ENCODE assay signal across 8 cellular contexts in the genomic region with DNA sequence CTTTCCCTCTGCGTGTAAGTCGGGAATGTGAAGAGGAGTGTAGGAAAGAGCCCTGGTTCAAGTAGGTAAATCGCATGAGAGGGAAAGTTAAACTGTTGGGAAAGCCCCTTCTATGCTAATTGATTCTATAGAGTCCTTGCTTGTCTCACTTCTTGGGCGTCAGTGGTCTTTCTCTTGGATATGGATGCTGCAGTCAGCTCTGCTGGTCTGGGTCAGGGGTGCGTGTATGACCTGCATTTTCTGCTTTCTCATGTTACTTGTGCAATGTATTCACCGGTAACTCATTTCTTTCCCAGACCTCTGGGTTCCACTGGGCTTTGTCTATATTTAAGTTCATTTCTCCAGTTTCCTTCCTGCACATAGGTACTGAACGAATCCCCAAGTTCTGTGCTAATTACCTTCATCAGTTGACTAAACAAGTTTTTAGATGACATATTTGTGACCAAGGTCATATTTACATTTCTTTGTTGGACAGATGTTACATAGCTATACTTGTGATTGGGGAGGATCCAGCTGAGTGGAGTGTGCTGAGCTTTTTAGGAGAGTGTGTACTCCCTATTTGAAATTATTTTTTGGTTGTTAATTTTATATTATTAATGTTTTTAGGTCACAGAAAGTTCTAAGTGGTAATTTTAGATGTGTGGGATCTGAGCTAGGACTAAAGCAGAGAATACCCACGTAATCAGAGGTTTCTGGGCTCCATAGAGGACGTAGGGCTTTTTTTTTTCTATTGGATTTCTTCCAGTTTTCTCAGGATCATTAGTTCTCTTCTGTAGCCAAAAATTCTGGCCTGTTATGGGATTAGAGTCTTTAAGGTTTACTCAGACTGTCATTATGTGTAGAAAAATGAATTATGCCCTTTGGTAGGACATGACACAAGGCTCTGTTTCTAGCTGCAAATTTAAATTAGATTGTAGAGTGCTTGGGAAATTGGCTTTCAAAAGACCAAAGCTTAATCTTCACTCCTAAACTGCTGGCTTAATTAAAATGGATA. TPM values are rescaled to one million over a fixed set of nuclear protein-coding genes. Genes with fewer than 3 reads are reported as not detected.
DNase-seq lines count a peak whose midpoint lies in the region; ATAC-seq and TF ChIP-seq lines count a peak whose summit lies in the region.

No MANE protein-coding gene starts in this region.

- WGBS in mammary epithelial cell (ENCODE audit: low coverage, missing lambda C conversion rate), result 2% methylated on average over 9 of the region's 9 CpGs
- WGBS in liver, result under 1% methylated on average over 9 of the region's 9 CpGs

- peak overlapping the region; percentile 97 for H3K27ac ChIP-seq in A673 (ENCODE audit: low read depth, low read length, poor library complexity, severe bottlenecking)
- H3K27ac ChIP-seq in OCI-LY7 (ENCODE audit: low read depth, low read length, poor library complexity, severe bottlenecking), result peak overlapping the region; percentile 81
- peak overlapping the region; percentile 96 for H3K27ac ChIP-seq in mammary epithelial cell (ENCODE audit: insufficient read depth, low read depth, low read length)
- H3K27ac ChIP-seq in liver (ENCODE audit: low read depth in 1 of 2, low read length in 2 of 2), result peak overlapping the region; percentile 96 to 98
- peak overlapping the region; percentile 93 for H3K27ac ChIP-seq in temporal lobe (ENCODE audit: low read depth, low read length)

- H3K9ac ChIP-seq in mammary epithelial cell (ENCODE audit: insufficient read depth, low read length) (peak overlapping the region; percentile 99), liver (ENCODE audit: low read depth in 1 of 2, low read length in 2 of 2) (peak overlapping the region; percentile 85 to 93)

- H3K36me3 ChIP-seq in A673 (ENCODE audit: insufficient read depth, low read length, poor library complexity, severe bottlenecking) (peaks cover 12% of the 10 kb centered on the region), OCI-LY7 (ENCODE audit: insufficient read depth, low read length) (peaks cover 45% of the 10 kb centered on the region), mammary epithelial cell (ENCODE audit: insufficient read depth, low read length) (peaks cover 5% of the 10 kb centered on the region), liver (ENCODE audit: control insufficient read depth in 4 of 4, insufficient read depth in 3 of 4, low read depth in 1 of 4, low read length in 3 of 4) (peaks cover 0 to 4% (median 2%) of the 10 kb centered on the region in 4 donors)

- H3K4me2 ChIP-seq in OCI-LY7 (ENCODE audit: low read length) (peak overlapping the region; percentile 71), mammary epithelial cell (ENCODE audit: insufficient read depth, low read depth, low read length) (peak overlapping the region; percentile 97)

- intact Hi-C loops in A673 (cut with micrococcal nuclease; ENCODE audit: unreplicated experiment), result no loop called here
- intact Hi-C loops in OCI-LY7 (cut with micrococcal nuclease; ENCODE audit: unreplicated experiment), result loop anchor here (5.0 kb wide), 2 partner anchors 333 to 533 kb away; a partner anchor contains a TSS
- intact Hi-C loops in mammary epithelial cell (cut with micrococcal nuclease), result no loop called here
- intact Hi-C loops in posterior vena cava (cut with DNase I), result no loop called here

- POLR2A ChIA-PET in A673 (lab: Charles Lee; ENCODE audit: low non-redundant PET), result no interaction called here
- POLR2A ChIA-PET in OCI-LY7 (lab: Charles Lee), result interaction anchor here (0.6 to 7.5 kb wide), 10 partner anchors 10 to 47 kb away, joined by 3 to 64 read pairs (median 3); a partner anchor contains a TSS

- H3K9me3 ChIP-seq in A673 (ENCODE audit: low read depth, low read length, poor library complexity, severe bottlenecking) (no peaks in the 10 kb centered on the region), OCI-LY7 (ENCODE audit: low read length) (no peaks in the 10 kb centered on the region), mammary epithelial cell (replicated peaks; ENCODE audit: insufficient read depth, low read length) (no peaks in the 10 kb centered on the region), liver (ENCODE audit: control insufficient read depth in 4 of 4, low read length in 3 of 4) (no peaks in the 10 kb centered on the region)

- no peak for TF ChIP-seq RAD21 in liver (IDR thresholded peaks at IDR 0.05)

- in situ Hi-C loops in mammary epithelial cell (cut with MboI; ENCODE audit: low sequenced_read_pairs in 2 of 2), result no loop called here

- DNase-seq in A673 (ENCODE audit: low spot score) (peak; percentile 28), GM12865 (ENCODE audit: low read depth) (peak; percentile 58), OCI-LY7 (ENCODE audit: low spot score) (peak; percentile 44), mammary epithelial cell (peak; percentile 57), posterior vena cava (ENCODE audit: low spot score) (no peak)

- CTCF ChIA-PET in A673 (lab: Charles Lee), result interaction anchor here (1.3 kb wide), 1 partner anchor 25 kb away, joined by 3 read pairs; no protein-coding TSS in a partner anchor
- CTCF ChIA-PET in OCI-LY7 (lab: Charles Lee; ENCODE audit: unreplicated experiment), result no interaction called here
- CTCF ChIA-PET in mammary epithelial cell (lab: Charles Lee; ENCODE audit: low non-redundant PET), result interaction anchor here (0.9 kb wide), 1 partner anchor 24 kb away, joined by 4 read pairs; no protein-coding TSS in a partner anchor

- H3K79me2 ChIP-seq in OCI-LY7 (ENCODE audit: insufficient read depth, low read depth, low read length), result peaks cover 86% of the 10 kb centered on the region
- peaks cover 87% of the 10 kb centered on the region for H3K79me2 ChIP-seq in mammary epithelial cell (ENCODE audit: insufficient read depth, low read length)

- dilution Hi-C loops in mammary epithelial cell (cut with HindIII; ENCODE audit: low sequenced_read_pairs), result no loop called here

- H2AFZ ChIP-seq in OCI-LY7 (ENCODE audit: low read length) (no peak overlapping the region), mammary epithelial cell (ENCODE audit: low read depth, low read length) (peak overlapping the region; percentile 9)

- H3K4me3 ChIP-seq in A673 (ENCODE audit: low read depth, low read length, poor library complexity, severe bottlenecking), result peak overlapping the region; percentile 70
- peak overlapping the region; percentile 92 for H3K4me3 ChIP-seq in GM12865 (ENCODE audit: low read depth, low read length)
- peak overlapping the region; percentile 96 for H3K4me3 ChIP-seq in OCI-LY7 (ENCODE audit: low read depth, low read length, poor library complexity, severe bottlenecking)
- H3K4me3 ChIP-seq in mammary epithelial cell (replicated peaks in 1 of 3; ENCODE audit: insufficient read depth in 1 of 3, low read depth in 2 of 3, low read length in 3 of 3), result peak overlapping the region; percentile 77 to 92 (median 82)
- peak overlapping the region; percentile 68 to 87 (median 85) for H3K4me3 ChIP-seq in liver (ENCODE audit: low read depth in 1 of 3, low read length in 3 of 3)

- BruUV-seq in A673 (replicated peaks; lab: Mats Ljungman, UMichigan) (TSS peak; percentile 37), OCI-LY7 (replicated peaks; lab: Mats Ljungman, UMichigan) (TSS peak; percentile 50), mammary epithelial cell (replicated peaks; lab: Mats Ljungman, UMichigan) (TSS peak; percentile 9)

- H3K9me2 ChIP-seq in OCI-LY7 (ENCODE audit: insufficient read depth, low read length), result no peaks in the 10 kb centered on the region

- ATAC-seq in HG03457 (IDR thresholded peaks at IDR 0.05; ENCODE audit: unreplicated experiment), result no peak

- no peak for TF ChIP-seq CTCF in A673 (conservative IDR thresholded peaks at IDR 0.05; ENCODE audit: low read depth, low read length)
- no peak for TF ChIP-seq CTCF in GM12865 (IDR thresholded peaks at IDR 0.05; ENCODE audit: insufficient read depth, low read depth, low read length, missing control alignments)
- TF ChIP-seq CTCF in OCI-LY7 (conservative IDR thresholded peaks at IDR 0.05; ENCODE audit: low read length), result no peak
- peak in 1 of 2 donors; percentile 2 for TF ChIP-seq CTCF in mammary epithelial cell (conservative IDR thresholded peaks at IDR 0.05 in 1 of 2, IDR thresholded peaks at IDR 0.05 in 1 of 2; ENCODE audit: extremely low read depth in 1 of 2, insufficient read depth in 1 of 2, low read depth in 1 of 2, low read length in 2 of 2)
- no peak for TF ChIP-seq CTCF in liver (IDR thresholded peaks at IDR 0.05; ENCODE audit: low read depth, low read length, missing input control)

- H3K4me1 ChIP-seq in A673 (ENCODE audit: insufficient read depth, low read length, poor library complexity, severe bottlenecking), result peaks cover 59% of the 10 kb centered on the region
- peaks cover 60% of the 10 kb centered on the region for H3K4me1 ChIP-seq in OCI-LY7 (ENCODE audit: insufficient read depth, low read length, poor library complexity, severe bottlenecking)
- H3K4me1 ChIP-seq in mammary epithelial cell (ENCODE audit: insufficient read depth, low read length), result peaks cover 45% of the 10 kb centered on the region
- peaks cover 6 to 65% (median 61%) of the 10 kb centered on the region in 4 donors for H3K4me1 ChIP-seq in liver (ENCODE audit: control insufficient read depth in 4 of 4, insufficient read depth in 4 of 4, low read length in 3 of 4)

- H3K27me3 ChIP-seq in A673 (replicated peaks; ENCODE audit: insufficient read depth, low read depth, low read length, poor library complexity) (no peaks in the 10 kb centered on the region), mammary epithelial cell (ENCODE audit: insufficient read depth, low read length) (no peaks in the 10 kb centered on the region), liver (ENCODE audit: control insufficient read depth in 4 of 4, insufficient read depth in 4 of 4, low read length in 3 of 4) (no peaks in the 10 kb centered on the region)

- H4K20me1 ChIP-seq in OCI-LY7 (ENCODE audit: insufficient read depth, low read length) (peaks cover 73% of the 10 kb centered on the region), mammary epithelial cell (ENCODE audit: insufficient read depth, low read length) (peaks cover 13% of the 10 kb centered on the region)

TF ChIP-seq in liver, 16 proteins besides CTCF, POLR2A, EP300 and RAD21:
- TF ChIP-seq YY1 (IDR thresholded peaks at IDR 0.05) (peak; percentile 12), HNF4A (conservative IDR thresholded peaks at IDR 0.05) (no peak)

RNA-seq across cellular contexts. Expression of a gene that starts 1.6 kb away (rescaled TPM):
- total RNA-seq in A673 (2021) (151 and 166 TPM in 2 replicates), OCI-LY7 (2022) (214 and 223 TPM in 2 replicates), mammary epithelial cell (100 to 1,000 TPM; 108 to 140 TPM), liver (10 to 100 TPM; 20.6 to 76.6 TPM), temporal lobe (50.2 TPM), posterior vena cava (100 to 1,000 TPM in 1 of 2 donors, 10 to 100 TPM in 1; 95.7 to 101 TPM)
- 91.1 and 120 TPM in 2 replicates for total RNA-seq in OCI-LY7 (2014; rRNA removed; shearing (Covaris generic))
- polyA plus RNA-seq in mammary epithelial cell (50.5 TPM), liver (10 to 100 TPM; 17.9 to 28.0 TPM)
- 100 TPM for polyA minus RNA-seq in mammary epithelial cell

RNA-seq across cellular contexts. Expression of a gene that starts 36.2 kb away (rescaled TPM):
- total RNA-seq in A673 (2021) (79.2 and 84.6 TPM in 2 replicates), OCI-LY7 (2022) (57.0 and 58.8 TPM in 2 replicates), mammary epithelial cell (10 to 100 TPM; 32.7 to 48.4 TPM), liver (10 to 100 TPM; 21.9 to 24.5 TPM), temporal lobe (60.2 TPM), posterior vena cava (10 to 100 TPM; 28.3 to 39.9 TPM)
- total RNA-seq in OCI-LY7 (2014; rRNA removed; shearing (Covaris generic)), result 12.4 and 20.7 TPM in 2 replicates
- polyA plus RNA-seq in mammary epithelial cell (28.4 TPM), liver (10 to 100 TPM; 20.1 to 21.4 TPM)
- 110 TPM for polyA minus RNA-seq in mammary epithelial cell
